Comparison of ENCODE assay signal across 16 cellular contexts in genomic region chr10:71969929-71970328, GRCh38. TPM values are rescaled to one million over a fixed set of nuclear protein-coding genes. Genes with fewer than 3 reads are reported as not detected.
A peak's percentile ranks its signal among the peaks of the same experiment; 100 is the strongest.
DNase-seq lines count a peak whose midpoint lies in the region; ATAC-seq and TF ChIP-seq lines count a peak whose summit lies in the region.
"Had no signal": no experiment of that assay in that cellular context is flagged by ENCODE, and none has a peak within 500 bp of the region (broad histone marks: within the 10 kb centered on the region; RNA-seq: fewer than 3 reads in every experiment).

No MANE protein-coding gene starts in this region.

- no peak overlapping the region for H3K4me3 Mint-ChIP-seq in HFFc6
- H3K4me3 Mint-ChIP-seq: activated CD4-positive, alpha-beta T cell treated with anti-CD3 and anti-CD28 coated beads, Interleukin-2, amount 10 ng/mL, durations not matched to agents 7 days and 5 days; activated T-cell treated with anti-CD3 and anti-CD28 coated beads, Interleukin-2, amount 50 U/mL, for 4 hours had no signal

- TF ChIP-seq CTCF in HFFc6 (IDR thresholded peaks at IDR 0.05) (no peak), breast epithelium (IDR thresholded peaks at IDR 0.05) (no peak), GM10248 (IDR thresholded peaks at IDR 0.05; ENCODE audit: control extremely low read depth, extremely low read depth, low read depth, missing control alignments) (no peak)

- no peak for ATAC-seq in GM18498 (IDR thresholded peaks at IDR 0.05; ENCODE audit: unreplicated experiment)
- ATAC-seq: activated T-cell treated with anti-CD3 and anti-CD28 coated beads, Interleukin-2, amount 50 U/mL, for 4 hours had no signal

- H3K27ac ChIP-seq in breast epithelium (peak overlapping the region; percentile 85 to 92), muscle layer of duodenum (ENCODE audit: low read length) (peak overlapping the region; percentile 27), stomach smooth muscle (ENCODE audit: low read length) (peak overlapping the region; percentile 31)

- intact Hi-C loops in breast epithelium (cut with DNase I; ENCODE audit: low total_unique reads), result no loop called here

- peak overlapping the region; percentile 73 for H3K27ac Mint-ChIP-seq in HFFc6
- H3K27ac Mint-ChIP-seq: activated CD4-positive, alpha-beta T cell treated with anti-CD3 and anti-CD28 coated beads, Interleukin-2, amount 10 ng/mL, durations not matched to agents 7 days and 5 days had no signal

- CTCF ChIA-PET in GM10248 (lab: Yijun Ruan, JAX), result interaction anchor here (1.2 kb wide), 1 partner anchor 11 kb away, joined by 5 read pairs; no protein-coding TSS in a partner anchor

- H3K36me3 ChIP-seq in breast epithelium (no peaks in the 10 kb centered on the region), muscle layer of duodenum (ENCODE audit: control insufficient read depth in 1 of 2, insufficient read depth in 2 of 2, low read length in 2 of 2) (no peaks in the 10 kb centered on the region), stomach smooth muscle (ENCODE audit: control insufficient read depth in 2 of 2, insufficient read depth in 2 of 2, low read length in 2 of 2) (no peaks in the 10 kb centered on the region)

- no peak for TF ChIP-seq POLR2A in breast epithelium (IDR thresholded peaks at IDR 0.05)

- DNase-seq in HFFc6, result no peak
- no peak for DNase-seq in breast epithelium (ENCODE audit: low spot score in 2 of 2)
- DNase-seq in GM10248 (ENCODE audit: extremely low spot score), result no peak
- no peak for DNase-seq in hippocampal formation (lab: John Stamatoyannopoulos, UW)
- no peak for DNase-seq in activated naive CD4-positive, alpha-beta T cell (lab: John Stamatoyannopoulos, UW)
- DNase-seq: activated CD4-positive, alpha-beta T cell treated with anti-CD3 and anti-CD28 coated beads, Interleukin-2, amount 10 ng/mL, durations not matched to agents 7 days and 5 days; activated T-cell treated with anti-CD3 and anti-CD28 coated beads, Interleukin-2, amount 50 U/mL, for 4 hours; COR-L47; GDM1; NCI-H2171; SIG-M5; T1000 had no signal

- H3K27me3 ChIP-seq in breast epithelium, result no peaks in the 10 kb centered on the region
- peaks cover 7% of the 10 kb centered on the region for H3K27me3 ChIP-seq in muscle layer of duodenum (ENCODE audit: low read depth, low read length)
- no peaks in the 10 kb centered on the region for H3K27me3 ChIP-seq in stomach smooth muscle (ENCODE audit: control insufficient read depth in 1 of 2, insufficient read depth in 2 of 2, low read length in 2 of 2)

- POLR2A ChIA-PET in GM10248 (lab: Yijun Ruan, JAX), result no interaction called here

- H3K4me1 ChIP-seq in breast epithelium, result peaks cover 5 to 29% of the 10 kb centered on the region in 2 donors
- peaks cover 2 to 75% of the 10 kb centered on the region in 2 donors for H3K4me1 ChIP-seq in muscle layer of duodenum (ENCODE audit: control insufficient read depth in 1 of 2, insufficient read depth in 2 of 2, low read length in 2 of 2)
- H3K4me1 ChIP-seq in stomach smooth muscle (ENCODE audit: control insufficient read depth, insufficient read depth, low read length), result peaks cover 90% of the 10 kb centered on the region

- H3K4me1 Mint-ChIP-seq in HFFc6 (ENCODE audit: low read depth), result peaks cover 92% of the 10 kb centered on the region

- H3K27me3 Mint-ChIP-seq in HFFc6 (ENCODE audit: insufficient read depth), result peaks cover 8% of the 10 kb centered on the region

- H3K9me3 ChIP-seq in breast epithelium, result no peaks in the 10 kb centered on the region
- no peaks in the 10 kb centered on the region for H3K9me3 ChIP-seq in muscle layer of duodenum (ENCODE audit: control insufficient read depth in 1 of 2, low read length in 2 of 2)
- no peaks in the 10 kb centered on the region for H3K9me3 ChIP-seq in stomach smooth muscle (ENCODE audit: control insufficient read depth in 2 of 2, low read length in 2 of 2)

- peak overlapping the region in 1 of 2 donors; percentile 21 for H3K9ac ChIP-seq in stomach smooth muscle (ENCODE audit: low read length in 2 of 2)

- H3K9me3 Mint-ChIP-seq in HFFc6, result no peaks in the 10 kb centered on the region
- H3K9me3 Mint-ChIP-seq: activated CD4-positive, alpha-beta T cell treated with anti-CD3 and anti-CD28 coated beads, Interleukin-2, amount 10 ng/mL, durations not matched to agents 7 days and 5 days; activated T-cell treated with anti-CD3 and anti-CD28 coated beads, Interleukin-2, amount 50 U/mL, for 4 hours had no signal

- H3K36me3 Mint-ChIP-seq in HFFc6 (ENCODE audit: low read depth), result peaks cover 33% of the 10 kb centered on the region

- peak overlapping the region in 2 of 3 donors; percentile 52 to 61 for H3K4me3 ChIP-seq in breast epithelium
- H3K4me3 ChIP-seq in muscle layer of duodenum (ENCODE audit: low read depth in 1 of 2, low read length in 2 of 2), result no peak overlapping the region
- no peak overlapping the region for H3K4me3 ChIP-seq in stomach smooth muscle (ENCODE audit: low read length in 2 of 2)
- H3K4me3 ChIP-seq: lung had no signal

RNA-seq across cellular contexts. Expression of gene CHST3, which starts 5.7 kb away (rescaled TPM):
- total RNA-seq in HFFc6 (2021; fragmentation: NEBNext Ultra II Directional; extraction: Animal tissue kit (Norgen Biotek cat#: 25700)), result 10 to 100 TPM; 34.9 to 48.1 (median 40.3) TPM
- total RNA-seq in breast epithelium, result 10 to 100 TPM; 20.2 to 34.5 (median 25.6) TPM

Comparison
In these comparisons a context has a peak if more than half of its experiments do, and no peak if none do; other contexts are left out.
1. H3K27ac ChIP-seq: peak in every context shown above with its lines; median percentile 88 in breast epithelium; 31 in stomach smooth muscle; 27 in muscle layer of duodenum.
2. H3K4me3 ChIP-seq: peak in breast epithelium (2 of 3); none in muscle layer of duodenum (0 of 2) and stomach smooth muscle (0 of 2).